ENCODE assay signal across 9 cellular contexts in the genomic region with DNA sequence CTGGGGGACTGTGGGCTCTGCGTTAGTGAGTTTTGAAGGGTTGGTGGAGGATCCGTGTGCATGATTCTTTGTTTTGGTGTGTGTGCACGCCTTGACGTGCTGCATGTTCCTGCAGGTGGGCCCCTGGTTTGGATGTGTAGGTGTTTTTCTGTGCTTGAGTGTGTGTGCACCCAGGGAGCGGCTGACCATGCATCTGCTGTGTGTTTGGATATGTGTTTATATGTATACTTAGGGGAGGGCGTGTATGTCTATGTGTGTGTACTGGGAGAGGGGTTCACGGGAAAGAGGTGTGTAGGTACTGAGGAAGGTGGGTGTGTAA. TPM values are rescaled to one million over a fixed set of nuclear protein-coding genes. Genes with fewer than 3 reads are reported as not detected.
DNase-seq lines count a peak whose midpoint lies in the region; ATAC-seq and TF ChIP-seq lines count a peak whose summit lies in the region.
"Had no signal": no experiment of that assay in that cellular context is flagged by ENCODE, and none has a peak within 500 bp of the region (broad histone marks: within the 10 kb centered on the region; RNA-seq: fewer than 3 reads in every experiment).

No MANE protein-coding gene starts in this region.

- H3K36me3 Mint-ChIP-seq in CD8-positive, alpha-beta memory T cell = no peaks in the 10 kb centered on the region

- peaks cover 16% of the 10 kb centered on the region for H3K27me3 ChIP-seq in CD8-positive, alpha-beta memory T cell (ENCODE audit: insufficient read depth, low read length, poor library complexity, severe bottlenecking)
- peaks cover 39% of the 10 kb centered on the region for H3K27me3 ChIP-seq in OCI-LY3 (ENCODE audit: low read depth, low read length)
- H3K27me3 ChIP-seq in esophagus squamous epithelium = peaks cover 0 to 17% (median 0%) of the 10 kb centered on the region in 4 donors
- H3K27me3 ChIP-seq in trophoblast cell (ENCODE audit: insufficient read depth, low read length) = no peaks in the 10 kb centered on the region
- peaks cover 15% of the 10 kb centered on the region for H3K27me3 ChIP-seq in effector memory CD4-positive, alpha-beta T cell (replicated peaks; ENCODE audit: control insufficient read depth, insufficient read depth, low read length, poor library complexity, severe bottlenecking)

- H3K79me2 ChIP-seq in OCI-LY3 (ENCODE audit: low read length) (no peaks in the 10 kb centered on the region), trophoblast cell (ENCODE audit: control insufficient read depth, insufficient read depth, low read length, poor library complexity) (peaks cover 8% of the 10 kb centered on the region)

- H2BK120ac ChIP-seq in trophoblast cell (ENCODE audit: insufficient read depth, low read length, poor library complexity) = no peak overlapping the region

- H4K20me1 ChIP-seq in OCI-LY3 (ENCODE audit: insufficient read depth, low read length) = no peaks in the 10 kb centered on the region

- POLR2A ChIA-PET in CD8-positive, alpha-beta memory T cell (lab: Charles Lee) = no interaction called here

- H2AFZ ChIP-seq in OCI-LY3 (ENCODE audit: low read depth, low read length) (peak overlapping the region; percentile 47; the same call in 1 of the 2 replicates), trophoblast cell (ENCODE audit: insufficient read depth, low read length, poor library complexity) (no peak overlapping the region)

- H3K4me3 ChIP-seq in CD8-positive, alpha-beta memory T cell (ENCODE audit: low read length) = no peak overlapping the region
- peak overlapping the region; percentile 78 for H3K4me3 ChIP-seq in OCI-LY3 (ENCODE audit: low read length)
- peak overlapping the region; percentile 51 to 90 (median 78) for H3K4me3 ChIP-seq in esophagus squamous epithelium
- H3K4me3 ChIP-seq in trophoblast cell (ENCODE audit: low read depth, low read length) = peak overlapping the region; percentile 87
- no peak overlapping the region for H3K4me3 ChIP-seq in effector memory CD4-positive, alpha-beta T cell (ENCODE audit: insufficient read depth, low read depth, low read length, poor library complexity, severe bottlenecking)

- H2BK12ac ChIP-seq in trophoblast cell (ENCODE audit: low read length) = no peak overlapping the region

- peaks cover 5% of the 10 kb centered on the region for H3K4me1 ChIP-seq in CD8-positive, alpha-beta memory T cell (ENCODE audit: insufficient read depth, low read length)
- peaks cover 5% of the 10 kb centered on the region; the same call in 1 of the 2 replicates for H3K4me1 ChIP-seq in OCI-LY3 (ENCODE audit: low read length)
- peaks cover 5 to 81% (median 50%) of the 10 kb centered on the region in 3 donors for H3K4me1 ChIP-seq in esophagus squamous epithelium
- peaks cover 15 to 33% of the 10 kb centered on the region in 2 experiments for H3K4me1 ChIP-seq in trophoblast cell (ENCODE audit: control insufficient read depth in 1 of 2, insufficient read depth in 2 of 2, low read length in 2 of 2)
- H3K4me1 ChIP-seq in effector memory CD4-positive, alpha-beta T cell (ENCODE audit: control insufficient read depth, insufficient read depth, low read length, poor library complexity, severe bottlenecking) = peaks cover 10% of the 10 kb centered on the region

- H2AK5ac ChIP-seq in trophoblast cell (ENCODE audit: low read length) = no peak overlapping the region

- ATAC-seq in GM19455 (IDR thresholded peaks at IDR 0.05; ENCODE audit: unreplicated experiment) (no peak), GM21825 (IDR thresholded peaks at IDR 0.05; ENCODE audit: unreplicated experiment) (no peak)

- peak overlapping the region; percentile 67 for H4K12ac ChIP-seq in trophoblast cell (ENCODE audit: low read depth, low read length)

- H3K9ac ChIP-seq in OCI-LY3 (ENCODE audit: low read length) = peak overlapping the region; percentile 74; the same call in 1 of the 2 replicates
- H3K9ac ChIP-seq in trophoblast cell (ENCODE audit: low read length) = peak overlapping the region; percentile 74

- H3K4me2 ChIP-seq in OCI-LY3 (ENCODE audit: low read length) (peak overlapping the region; percentile 69), trophoblast cell (ENCODE audit: low read length) (peak overlapping the region; percentile 95)

- H2BK5ac ChIP-seq in trophoblast cell (ENCODE audit: low read depth, low read length, poor library complexity) = no peak overlapping the region

- H3K4me1 Mint-ChIP-seq in CD8-positive, alpha-beta memory T cell = peaks cover 6% of the 10 kb centered on the region in 3 donors

- peak overlapping the region; percentile 48 for H3K4ac ChIP-seq in trophoblast cell (ENCODE audit: low read depth, low read length)

- H4K91ac ChIP-seq in trophoblast cell (ENCODE audit: low read depth, low read length) = peak overlapping the region; percentile 23

- peak overlapping the region; percentile 15 to 88 (median 65) for H3K4me3 Mint-ChIP-seq in CD8-positive, alpha-beta memory T cell

- no peak for DNase-seq in CD8-positive, alpha-beta memory T cell
- DNase-seq in esophagus squamous epithelium (lab: John Stamatoyannopoulos, UW) = no peak
- DNase-seq in trophoblast cell = no peak
- DNase-seq in NCI-H1048 (lab: John Stamatoyannopoulos, UW) = no peak
- no peak for DNase-seq in effector memory CD4-positive, alpha-beta T cell
- DNase-seq: NCI-H2081 had no signal

- H3K27ac Mint-ChIP-seq in CD8-positive, alpha-beta memory T cell = peak overlapping the region in 1 of 8 donors; percentile 39

- peak overlapping the region; percentile 44 for H3K18ac ChIP-seq in trophoblast cell (ENCODE audit: low read length)

- H3K79me1 ChIP-seq in trophoblast cell (ENCODE audit: low read length) = peaks cover 13% of the 10 kb centered on the region

- TF ChIP-seq CTCF in OCI-LY3 (IDR thresholded peaks at IDR 0.05; ENCODE audit: low read depth, low read length) (no peak), esophagus squamous epithelium (IDR thresholded peaks at IDR 0.05) (no peak)

- CTCF ChIA-PET in CD8-positive, alpha-beta memory T cell (lab: Charles Lee) = no interaction called here

- intact Hi-C loops in esophagus squamous epithelium (cut with DNase I) = no loop called here

- H3K14ac ChIP-seq in trophoblast cell (ENCODE audit: low read length) = peak overlapping the region; percentile 80

- no peaks in the 10 kb centered on the region for H3K9me3 Mint-ChIP-seq in CD8-positive, alpha-beta memory T cell

- H3K27ac ChIP-seq in CD8-positive, alpha-beta memory T cell (ENCODE audit: low read depth, low read length) = no peak overlapping the region
- H3K27ac ChIP-seq in OCI-LY3 (ENCODE audit: low read length) = no peak overlapping the region
- peak overlapping the region; percentile 37 to 86 (median 84) for H3K27ac ChIP-seq in esophagus squamous epithelium
- no peak overlapping the region for H3K27ac ChIP-seq in trophoblast cell (ENCODE audit: low read depth, low read length)
- no peak overlapping the region for H3K27ac ChIP-seq in effector memory CD4-positive, alpha-beta T cell (ENCODE audit: insufficient read depth, low read length, poor library complexity, severe bottlenecking)

- no peak for TF ChIP-seq POLR2A in esophagus squamous epithelium (IDR thresholded peaks at IDR 0.05)

- H3K36me3 ChIP-seq in CD8-positive, alpha-beta memory T cell (ENCODE audit: insufficient read depth, low read length) = no peaks in the 10 kb centered on the region
- H3K36me3 ChIP-seq in OCI-LY3 (replicated peaks; ENCODE audit: low read depth, low read length) = no peaks in the 10 kb centered on the region
- H3K36me3 ChIP-seq in esophagus squamous epithelium = no peaks in the 10 kb centered on the region
- H3K36me3 ChIP-seq in trophoblast cell (ENCODE audit: control insufficient read depth in 1 of 2, insufficient read depth in 2 of 2, low read length in 2 of 2) = no peaks in the 10 kb centered on the region
- no peaks in the 10 kb centered on the region for H3K36me3 ChIP-seq in effector memory CD4-positive, alpha-beta T cell (ENCODE audit: control insufficient read depth, insufficient read depth, low read length)

- no peaks in the 10 kb centered on the region for H3K9me3 ChIP-seq in CD8-positive, alpha-beta memory T cell (ENCODE audit: low read length)
- H3K9me3 ChIP-seq in OCI-LY3 (ENCODE audit: insufficient read depth, low read length) (no peaks in the 10 kb centered on the region), esophagus squamous epithelium (no peaks in the 10 kb centered on the region), trophoblast cell (ENCODE audit: insufficient read depth, low read depth, low read length) (no peaks in the 10 kb centered on the region)
- H3K9me3 ChIP-seq in effector memory CD4-positive, alpha-beta T cell (ENCODE audit: control insufficient read depth, low read length) = no peaks in the 10 kb centered on the region

- 22 to 39% methylated on average over 7 of the region's 7 CpGs for WGBS in esophagus squamous epithelium, 2 donors
- WGBS in trophoblast cell (ENCODE audit: extremely low coverage, insufficient coverage, insufficient read length) = no CpG with 5 or more reads among the region's 7 CpGs

- no peak overlapping the region for H4K8ac ChIP-seq in trophoblast cell (ENCODE audit: low read depth, low read length)

- peak overlapping the region; percentile 50 for H3K23ac ChIP-seq in trophoblast cell (ENCODE audit: low read length)

- peaks cover 17 to 30% of the 10 kb centered on the region in 2 donors for H3K27me3 Mint-ChIP-seq in CD8-positive, alpha-beta memory T cell

RNA-seq across cellular contexts. Expression of gene VANGL2, which starts 1.1 kb away (rescaled TPM):
- under 1 TPM; 0.04 to 0.07 TPM for total RNA-seq in CD8-positive, alpha-beta memory T cell
- polyA plus RNA-seq in CD8-positive, alpha-beta memory T cell = not detected
- total RNA-seq in esophagus squamous epithelium = 10 to 100 TPM in 1 of 4 donors, 1 to 10 TPM in 3; 5.9 to 10.8 (median 7.7) TPM
- polyA plus RNA-seq in trophoblast cell (2013) = 22.6 and 23.1 TPM in 2 replicates

RNA-seq across cellular contexts. Expression of gene NHLH1, which starts 34.6 kb away (rescaled TPM):
- under 1 TPM; 0.38 to 0.48 TPM for total RNA-seq in CD8-positive, alpha-beta memory T cell
- polyA plus RNA-seq in CD8-positive, alpha-beta memory T cell = not detected
- under 1 TPM in 1 of 4 donors, not detected in 3; 0.19 TPM for total RNA-seq in esophagus squamous epithelium
- polyA plus RNA-seq in trophoblast cell (2013) = 0.51 and 0.62 TPM in 2 replicates

RNA-seq across cellular contexts. Expression of gene NCSTN, which starts 58.3 kb away (rescaled TPM):
- total RNA-seq in CD8-positive, alpha-beta memory T cell = 10 to 100 TPM; 58.7 to 61.3 TPM
- polyA plus RNA-seq in CD8-positive, alpha-beta memory T cell = 74.4 TPM
- total RNA-seq in esophagus squamous epithelium = 10 to 100 TPM; 40.2 to 57.6 (median 49.8) TPM
- 106 and 117 TPM in 2 replicates for polyA plus RNA-seq in trophoblast cell (2013)

RNA-seq across cellular contexts. Expression of gene COPA, which starts 58.4 kb away (rescaled TPM):
- total RNA-seq in CD8-positive, alpha-beta memory T cell = 100 to 1,000 TPM; 129 to 139 TPM
- polyA plus RNA-seq in CD8-positive, alpha-beta memory T cell = 121 TPM
- total RNA-seq in esophagus squamous epithelium = 10 to 100 TPM; 74.9 to 99.8 (median 91.3) TPM
- polyA plus RNA-seq in trophoblast cell (2013) = 176 and 178 TPM in 2 replicates

Comparison
In these comparisons a context has a peak if more than half of its experiments do, and no peak if none do; other contexts are left out.
1. H3K27ac ChIP-seq: peak in esophagus squamous epithelium (4 of 4); none in CD8-positive, alpha-beta memory T cell (single experiment), OCI-LY3 (single experiment), trophoblast cell (single experiment) and effector memory CD4-positive, alpha-beta T cell (single experiment).
2. H3K4me3 ChIP-seq: peak in OCI-LY3 (single experiment), esophagus squamous epithelium (4 of 4) and trophoblast cell (single experiment); none in CD8-positive, alpha-beta memory T cell (single experiment) and effector memory CD4-positive, alpha-beta T cell (single experiment).
3. RNA of gene VANGL2, which starts 1.1 kb away (total RNA-seq): 5.9 to 10.8 TPM in esophagus squamous epithelium; 0.04 to 0.07 TPM in CD8-positive, alpha-beta memory T cell; every median in the first group is over 4 times any median in the second.